In the genomic region with DNA sequence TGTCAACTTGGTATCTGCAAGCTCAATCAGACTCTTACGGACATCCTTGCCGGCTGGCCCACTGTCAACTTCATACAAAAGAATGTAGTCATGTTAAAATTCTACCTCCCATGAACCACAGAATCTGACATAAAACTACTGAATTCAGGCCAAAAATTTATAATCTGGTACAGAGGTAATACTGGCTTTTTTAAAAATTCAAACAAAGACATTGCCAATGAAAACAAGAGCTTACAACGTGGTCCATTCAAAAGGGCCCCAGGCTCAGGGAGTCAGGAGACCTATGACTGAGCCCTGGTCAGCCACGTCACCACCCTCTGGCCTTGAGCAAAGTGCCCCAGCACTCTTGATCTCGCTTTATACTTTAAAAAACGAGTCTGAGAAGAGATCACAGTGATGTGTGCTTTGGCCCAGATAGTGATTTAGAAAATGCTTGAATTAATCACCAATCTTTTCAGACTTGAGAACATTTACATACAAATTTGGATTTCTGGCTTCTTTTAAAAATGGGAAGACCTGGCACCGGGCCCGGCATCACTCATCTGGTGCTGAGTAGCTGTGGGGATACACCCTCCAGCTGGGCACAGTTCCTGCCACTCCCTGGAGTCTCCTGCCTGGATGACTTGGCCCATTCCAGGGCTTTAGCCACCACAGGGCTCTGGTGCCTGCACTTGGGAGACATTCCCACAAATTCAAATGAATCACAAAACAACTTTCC, we compare ENCODE assay signal across 9 cellular contexts.
DNase-seq lines count a peak whose midpoint lies in the region; ATAC-seq, FAIRE-seq and TF ChIP-seq lines count a peak whose summit lies in the region.
"Had no signal": no experiment of that assay in that cellular context is flagged by ENCODE, and none has a peak within 500 bp of the region (broad histone marks: within the 10 kb centered on the region; RNA-seq: fewer than 3 reads in every experiment).

No MANE protein-coding gene starts in this region.

- no peak overlapping the region for H3K9ac ChIP-seq in rectal smooth muscle tissue (ENCODE audit: low read length)
- H3K9ac ChIP-seq: BLaER1 had no signal

- H3K4me1 ChIP-seq in foreskin keratinocyte (peaks cover 24% of the 10 kb centered on the region), rectal smooth muscle tissue (ENCODE audit: control insufficient read depth, insufficient read depth, low read length) (peaks cover 7% of the 10 kb centered on the region)

- FAIRE-seq in GM12892 (lab: Jason Lieb, UNC) = no peak

- H3K4me3 ChIP-seq in rectal smooth muscle tissue (ENCODE audit: low read length) = no peak overlapping the region
- H3K4me3 ChIP-seq: BLaER1 had no signal

- H3K27me3 ChIP-seq in foreskin keratinocyte (no peaks in the 10 kb centered on the region), rectal smooth muscle tissue (ENCODE audit: control insufficient read depth, insufficient read depth, low read length) (no peaks in the 10 kb centered on the region)
- H3K27me3 ChIP-seq: BLaER1 had no signal

- H3K27ac ChIP-seq in foreskin keratinocyte = peak overlapping the region; percentile 71
- peak overlapping the region; percentile 3 for H3K27ac ChIP-seq in rectal smooth muscle tissue (ENCODE audit: low read depth, low read length)
- H3K27ac ChIP-seq: BLaER1 had no signal

- no peaks in the 10 kb centered on the region for H3K36me3 ChIP-seq in rectal smooth muscle tissue (ENCODE audit: control insufficient read depth, insufficient read depth, low read length)
- H3K36me3 ChIP-seq: BLaER1 had no signal

- peak; percentile 4 to 15 for DNase-seq in NCI-H2081 (lab: John Stamatoyannopoulos, UW)
- no peak for DNase-seq in NCI-H2081 treated with DMSO at 0.1 percent for 48 hours (lab: John Stamatoyannopoulos, UW)
- peak; percentile 72 to 90 for DNase-seq in foreskin keratinocyte
- no peak for DNase-seq in GM12892 (ENCODE audit: insufficient read length)

- ATAC-seq in SK-N-SH treated with all-trans-retinoic acid at 6 μM for 48 hours (peak; percentile 81), foreskin keratinocyte (peak; percentile 96), GM18520 (IDR thresholded peaks at IDR 0.05; ENCODE audit: unreplicated experiment) (no peak), HG03175 (IDR thresholded peaks at IDR 0.05; ENCODE audit: unreplicated experiment) (no peak)

- no peak for TF ChIP-seq POLR2A in GM12892 (IDR thresholded peaks at IDR 0.05; ENCODE audit: low read depth, low read length)

- TF ChIP-seq CTCF in foreskin keratinocyte (conservative IDR thresholded peaks at IDR 0.05) = no peak

TF ChIP-seq in SK-N-SH treated with all-trans-retinoic acid at 6 μM for 48 hours, 23 proteins besides CTCF, POLR2A, EP300 and RAD21:
- TF ChIP-seq, protein P1, sequence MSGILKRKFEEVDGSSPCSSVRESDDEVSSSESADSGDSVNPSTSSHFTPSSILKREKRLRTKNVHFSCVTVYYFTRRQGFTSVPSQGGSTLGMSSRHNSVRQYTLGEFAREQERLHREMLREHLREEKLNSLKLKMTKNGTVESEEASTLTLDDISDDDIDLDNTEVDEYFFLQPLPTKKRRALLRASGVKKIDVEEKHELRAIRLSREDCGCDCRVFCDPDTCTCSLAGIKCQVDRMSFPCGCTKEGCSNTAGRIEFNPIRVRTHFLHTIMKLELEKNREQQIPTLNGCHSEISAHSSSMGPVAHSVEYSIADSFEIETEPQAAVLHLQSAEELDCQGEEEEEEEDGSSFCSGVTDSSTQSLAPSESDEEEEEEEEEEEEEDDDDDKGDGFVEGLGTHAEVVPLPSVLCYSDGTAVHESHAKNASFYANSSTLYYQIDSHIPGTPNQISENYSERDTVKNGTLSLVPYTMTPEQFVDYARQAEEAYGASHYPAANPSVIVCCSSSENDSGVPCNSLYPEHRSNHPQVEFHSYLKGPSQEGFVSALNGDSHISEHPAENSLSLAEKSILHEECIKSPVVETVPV (CRISPR knock-in tag; IDR thresholded peaks at IDR 0.05) = no peak
- TF ChIP-seq ISL1 (CRISPR knock-in tag; IDR thresholded peaks at IDR 0.05) (peak; percentile 78), ESRRG (CRISPR knock-in tag; IDR thresholded peaks at IDR 0.05) (0 out of 2 replicates have a peak, but pooled peaks have one; percentile 6), PPARA (CRISPR knock-in tag; IDR thresholded peaks at IDR 0.05; ENCODE audit: borderline replicate concordance) (no peak), TOX (CRISPR knock-in tag; IDR thresholded peaks at IDR 0.05; ENCODE audit: borderline replicate concordance) (no peak), ZNF70 (CRISPR knock-in tag; IDR thresholded peaks at IDR 0.05) (no peak), ZFP3 (CRISPR knock-in tag; IDR thresholded peaks at IDR 0.05) (peak; percentile 81), ZNF565 (CRISPR knock-in tag; conservative IDR thresholded peaks at IDR 0.05; ENCODE audit: low read depth) (no peak), TSHZ2 (CRISPR knock-in tag; IDR thresholded peaks at IDR 0.05) (peak; percentile 35; the same call in 1 of the 2 replicates)

Comparison
In these comparisons a context has a peak if more than half of its experiments do, and no peak if none do; other contexts are left out.
1. DNase-seq: peak in NCI-H2081 (2 of 2) and foreskin keratinocyte (2 of 2); none in NCI-H2081 treated with DMSO at 0.1 percent for 48 hours (single experiment) and GM12892 (single experiment).
2. ATAC-seq: peak in SK-N-SH treated with all-trans-retinoic acid at 6 μM for 48 hours (single experiment) and foreskin keratinocyte (single experiment); none in GM18520 (single experiment) and HG03175 (single experiment).